ENCODE assay signal across 1 cellular context in genomic region chr6:10505529-10505928, GRCh38.
TF ChIP-seq lines count a peak whose summit lies in the region.

No MANE protein-coding gene starts in this region.

TF ChIP-seq in HepG2, 621 proteins besides CTCF, POLR2A, EP300 and RAD21 (continued from another document and continues in another):
- TF ChIP-seq, protein P1, sequence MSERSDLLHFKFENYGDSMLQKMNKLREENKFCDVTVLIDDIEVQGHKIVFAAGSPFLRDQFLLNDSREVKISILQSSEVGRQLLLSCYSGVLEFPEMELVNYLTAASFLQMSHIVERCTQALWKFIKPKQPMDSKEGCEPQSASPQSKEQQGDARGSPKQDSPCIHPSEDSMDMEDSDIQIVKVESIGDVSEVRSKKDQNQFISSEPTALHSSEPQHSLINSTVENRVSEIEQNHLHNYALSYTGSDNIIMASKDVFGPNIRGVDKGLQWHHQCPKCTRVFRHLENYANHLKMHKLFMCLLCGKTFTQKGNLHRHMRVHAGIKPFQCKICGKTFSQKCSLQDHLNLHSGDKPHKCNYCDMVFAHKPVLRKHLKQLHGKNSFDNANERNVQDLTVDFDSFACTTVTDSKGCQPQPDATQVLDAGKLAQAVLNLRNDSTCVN (CRISPR knock-in tag; IDR thresholded peaks at IDR 0.05; ENCODE audit: borderline replicate concordance): 0 out of 2 replicates have a peak, but pooled peaks have one; percentile 58
- TF ChIP-seq NFKB2 (CRISPR knock-in tag; IDR thresholded peaks at IDR 0.05; ENCODE audit: borderline replicate concordance) (no peak), ZNF761 (CRISPR knock-in tag; conservative IDR thresholded peaks at IDR 0.05) (0 out of 2 replicates have a peak, but pooled peaks have one; percentile 21), NR2F6 (IDR thresholded peaks at IDR 0.05) (peak; percentile 82), NR2F6 (CRISPR knock-in tag; IDR thresholded peaks at IDR 0.05) (peak; percentile 55; the same call in 1 of the 2 replicates), MED13 (CRISPR knock-in tag; IDR thresholded peaks at IDR 0.05) (no peak), ZNF367 (CRISPR knock-in tag; IDR thresholded peaks at IDR 0.05; ENCODE audit: borderline replicate concordance) (no peak), ZBTB40 (IDR thresholded peaks at IDR 0.05) (no peak), ZBTB40 (CRISPR knock-in tag; IDR thresholded peaks at IDR 0.05) (0 out of 2 replicates have a peak, but pooled peaks have one; percentile 39), SOX13 (IDR thresholded peaks at IDR 0.05) (peak; percentile 99), SOX13 (CRISPR knock-in tag; conservative IDR thresholded peaks at IDR 0.05 in 1 of 2, IDR thresholded peaks at IDR 0.05 in 1 of 2) (peak in 1 of 2 experiments; percentile 100; a peak in 2 of 4 replicates), SALL1 (CRISPR knock-in tag; IDR thresholded peaks at IDR 0.05) (peak; percentile 95), PAWR (CRISPR knock-in tag; IDR thresholded peaks at IDR 0.05; ENCODE audit: borderline replicate concordance) (no peak), ZNF781 (CRISPR knock-in tag; IDR thresholded peaks at IDR 0.05; ENCODE audit: borderline replicate concordance, not compliant biosample characterization) (no peak), HIVEP1 (CRISPR knock-in tag; IDR thresholded peaks at IDR 0.05) (no peak), AHR (CRISPR knock-in tag; IDR thresholded peaks at IDR 0.05) (0 out of 2 replicates have a peak, but pooled peaks have one; percentile 31), XRCC5 (optimal IDR thresholded peaks at IDR 0.05; ENCODE audit: low read length) (peak; percentile 65), ZNF282 (IDR thresholded peaks at IDR 0.05; ENCODE audit: partially characterized antibody) (no peak), ZNF382 (CRISPR knock-in tag; IDR thresholded peaks at IDR 0.05; ENCODE audit: borderline replicate concordance) (no peak), TARDBP (CRISPR knock-in tag; IDR thresholded peaks at IDR 0.05) (peak; percentile 83; the same call in 1 of the 2 replicates), ZFP62 (CRISPR knock-in tag; IDR thresholded peaks at IDR 0.05) (no peak), IRF1 (CRISPR knock-in tag; IDR thresholded peaks at IDR 0.05; ENCODE audit: low read depth) (no peak), MEF2D (CRISPR knock-in tag; IDR thresholded peaks at IDR 0.05) (no peak), ZBTB33 (CRISPR knock-in tag; IDR thresholded peaks at IDR 0.05) (peak; percentile 68), TAF1 (CRISPR knock-in tag; IDR thresholded peaks at IDR 0.05) (no peak), YY1 (IDR thresholded peaks at IDR 0.05; ENCODE audit: insufficient read depth, insufficient replicate concordance, low read depth, low read length) (peak; percentile 48), RARA (CRISPR knock-in tag; IDR thresholded peaks at IDR 0.05) (peak; percentile 77), GATAD1 (CRISPR knock-in tag; IDR thresholded peaks at IDR 0.05) (peak; percentile 55), ETV5 (CRISPR knock-in tag; IDR thresholded peaks at IDR 0.05; ENCODE audit: borderline replicate concordance) (peak; percentile 64; the same call in 1 of the 2 replicates), NR3C1 (CRISPR knock-in tag; IDR thresholded peaks at IDR 0.05) (no peak), ASH2L (IDR thresholded peaks at IDR 0.05; ENCODE audit: insufficient read length, low read depth, low read length) (peak; percentile 69), NCOR1 (IDR thresholded peaks at IDR 0.05; ENCODE audit: borderline replicate concordance, low read length) (peak; percentile 83; the same call in 1 of the 2 replicates), TEAD3 (CRISPR knock-in tag; optimal IDR thresholded peaks at IDR 0.05; ENCODE audit: borderline replicate concordance) (peak; percentile 62), ZBTB7B (CRISPR knock-in tag; IDR thresholded peaks at IDR 0.05) (no peak)
- TF ChIP-seq, protein P2, sequence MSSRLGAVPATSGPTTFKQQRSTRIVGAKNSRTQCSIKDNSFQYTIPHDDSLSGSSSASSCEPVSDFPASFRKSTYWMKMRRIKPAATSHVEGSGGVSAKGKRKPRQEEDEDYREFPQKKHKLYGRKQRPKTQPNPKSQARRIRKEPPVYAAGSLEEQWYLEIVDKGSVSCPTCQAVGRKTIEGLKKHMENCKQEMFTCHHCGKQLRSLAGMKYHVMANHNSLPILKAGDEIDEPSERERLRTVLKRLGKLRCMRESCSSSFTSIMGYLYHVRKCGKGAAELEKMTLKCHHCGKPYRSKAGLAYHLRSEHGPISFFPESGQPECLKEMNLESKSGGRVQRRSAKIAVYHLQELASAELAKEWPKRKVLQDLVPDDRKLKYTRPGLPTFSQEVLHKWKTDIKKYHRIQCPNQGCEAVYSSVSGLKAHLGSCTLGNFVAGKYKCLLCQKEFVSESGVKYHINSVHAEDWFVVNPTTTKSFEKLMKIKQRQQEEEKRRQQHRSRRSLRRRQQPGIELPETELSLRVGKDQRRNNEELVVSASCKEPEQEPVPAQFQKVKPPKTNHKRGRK (CRISPR knock-in tag; IDR thresholded peaks at IDR 0.05): no peak
- TF ChIP-seq, protein P3, sequence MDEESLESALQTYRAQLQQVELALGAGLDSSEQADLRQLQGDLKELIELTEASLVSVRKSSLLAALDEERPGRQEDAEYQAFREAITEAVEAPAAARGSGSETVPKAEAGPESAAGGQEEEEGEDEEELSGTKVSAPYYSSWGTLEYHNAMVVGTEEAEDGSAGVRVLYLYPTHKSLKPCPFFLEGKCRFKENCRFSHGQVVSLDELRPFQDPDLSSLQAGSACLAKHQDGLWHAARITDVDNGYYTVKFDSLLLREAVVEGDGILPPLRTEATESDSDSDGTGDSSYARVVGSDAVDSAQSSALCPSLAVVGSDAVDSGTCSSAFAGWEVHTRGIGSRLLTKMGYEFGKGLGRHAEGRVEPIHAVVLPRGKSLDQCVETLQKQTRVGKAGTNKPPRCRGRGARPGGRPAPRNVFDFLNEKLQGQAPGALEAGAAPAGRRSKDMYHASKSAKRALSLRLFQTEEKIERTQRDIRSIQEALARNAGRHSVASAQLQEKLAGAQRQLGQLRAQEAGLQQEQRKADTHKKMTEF (CRISPR knock-in tag; IDR thresholded peaks at IDR 0.05): peak; percentile 98
- TF ChIP-seq, protein P4, sequence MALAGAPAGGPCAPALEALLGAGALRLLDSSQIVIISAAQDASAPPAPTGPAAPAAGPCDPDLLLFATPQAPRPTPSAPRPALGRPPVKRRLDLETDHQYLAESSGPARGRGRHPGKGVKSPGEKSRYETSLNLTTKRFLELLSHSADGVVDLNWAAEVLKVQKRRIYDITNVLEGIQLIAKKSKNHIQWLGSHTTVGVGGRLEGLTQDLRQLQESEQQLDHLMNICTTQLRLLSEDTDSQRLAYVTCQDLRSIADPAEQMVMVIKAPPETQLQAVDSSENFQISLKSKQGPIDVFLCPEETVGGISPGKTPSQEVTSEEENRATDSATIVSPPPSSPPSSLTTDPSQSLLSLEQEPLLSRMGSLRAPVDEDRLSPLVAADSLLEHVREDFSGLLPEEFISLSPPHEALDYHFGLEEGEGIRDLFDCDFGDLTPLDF (CRISPR knock-in tag; IDR thresholded peaks at IDR 0.05): no peak
- TF ChIP-seq, protein P5, sequence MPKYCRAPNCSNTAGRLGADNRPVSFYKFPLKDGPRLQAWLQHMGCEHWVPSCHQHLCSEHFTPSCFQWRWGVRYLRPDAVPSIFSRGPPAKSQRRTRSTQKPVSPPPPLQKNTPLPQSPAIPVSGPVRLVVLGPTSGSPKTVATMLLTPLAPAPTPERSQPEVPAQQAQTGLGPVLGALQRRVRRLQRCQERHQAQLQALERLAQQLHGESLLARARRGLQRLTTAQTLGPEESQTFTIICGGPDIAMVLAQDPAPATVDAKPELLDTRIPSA (CRISPR knock-in tag; IDR thresholded peaks at IDR 0.05; ENCODE audit: borderline replicate concordance): no peak
- TF ChIP-seq, protein P6, sequence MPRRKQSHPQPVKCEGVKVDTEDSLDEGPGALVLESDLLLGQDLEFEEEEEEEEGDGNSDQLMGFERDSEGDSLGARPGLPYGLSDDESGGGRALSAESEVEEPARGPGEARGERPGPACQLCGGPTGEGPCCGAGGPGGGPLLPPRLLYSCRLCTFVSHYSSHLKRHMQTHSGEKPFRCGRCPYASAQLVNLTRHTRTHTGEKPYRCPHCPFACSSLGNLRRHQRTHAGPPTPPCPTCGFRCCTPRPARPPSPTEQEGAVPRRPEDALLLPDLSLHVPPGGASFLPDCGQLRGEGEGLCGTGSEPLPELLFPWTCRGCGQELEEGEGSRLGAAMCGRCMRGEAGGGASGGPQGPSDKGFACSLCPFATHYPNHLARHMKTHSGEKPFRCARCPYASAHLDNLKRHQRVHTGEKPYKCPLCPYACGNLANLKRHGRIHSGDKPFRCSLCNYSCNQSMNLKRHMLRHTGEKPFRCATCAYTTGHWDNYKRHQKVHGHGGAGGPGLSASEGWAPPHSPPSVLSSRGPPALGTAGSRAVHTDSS (CRISPR knock-in tag; conservative IDR thresholded peaks at IDR 0.05): no peak
